8 cellular contexts compared by ENCODE assay signal in genomic region chr17:80441133-80441578, GRCh38. TPM values are rescaled to one million over a fixed set of nuclear protein-coding genes. Genes with fewer than 3 reads are reported as not detected.
DNase-seq lines count a peak whose midpoint lies in the region; ATAC-seq and TF ChIP-seq lines count a peak whose summit lies in the region.
"Had no signal": no experiment of that assay in that cellular context is flagged by ENCODE, and none has a peak within 500 bp of the region (broad histone marks: within the 10 kb centered on the region; RNA-seq: fewer than 3 reads in every experiment).

No MANE protein-coding gene starts in this region.

- no peak for TF ChIP-seq CTCF in HCT116 (IDR thresholded peaks at IDR 0.05 in 2 of 3, conservative IDR thresholded peaks at IDR 0.05 in 1 of 3; ENCODE audit: borderline replicate concordance in 1 of 3, insufficient read depth in 1 of 3, low read depth in 2 of 3, low read length in 2 of 3)

- no TSS peak for BruUV-seq in HCT116 (replicated peaks; lab: Mats Ljungman, UMichigan)

- H3K4me1 Mint-ChIP-seq in activated naive CD4-positive, alpha-beta T cell treated with anti-CD3 and anti-CD28 coated beads for 36 hours (ENCODE audit: low read depth): no peaks in the 10 kb centered on the region

- H3K4me1 ChIP-seq in HCT116 (ENCODE audit: control insufficient read depth in 1 of 2, insufficient read depth in 2 of 2, low read length in 2 of 2): no peaks in the 10 kb centered on the region

- POLR2A ChIA-PET in HCT116 (lab: Charles Lee): no interaction called here

- no peaks in the 10 kb centered on the region for H3K9me3 ChIP-seq in HCT116 (ENCODE audit: control insufficient read depth in 1 of 2, insufficient read depth in 1 of 2, low read depth in 1 of 2, low read length in 2 of 2)
- H3K9me3 ChIP-seq: thoracic aorta had no signal

- H3K27ac ChIP-seq in HCT116 (ENCODE audit: low read depth, low read length): no peak overlapping the region
- H3K27ac ChIP-seq: thoracic aorta had no signal

- ATAC-seq in HCT116: peak; percentile 68
- ATAC-seq in HG03469 (IDR thresholded peaks at IDR 0.05; ENCODE audit: unreplicated experiment): no peak

- H3K4me2 ChIP-seq in HCT116 (ENCODE audit: low read length): no peak overlapping the region

- H3K36me3 ChIP-seq in HCT116 (ENCODE audit: control insufficient read depth in 1 of 2, insufficient read depth in 2 of 2, low read length in 2 of 2): no peaks in the 10 kb centered on the region
- H3K36me3 ChIP-seq: thoracic aorta had no signal

- H3K36me3 Mint-ChIP-seq in activated naive CD4-positive, alpha-beta T cell treated with anti-CD3 and anti-CD28 coated beads for 36 hours (ENCODE audit: low read depth): no peaks in the 10 kb centered on the region

- intact Hi-C loops in HCT116 (cut with micrococcal nuclease): no loop called here
- intact Hi-C loops in activated naive CD4-positive, alpha-beta T cell treated with anti-CD3 and anti-CD28 coated beads for 36 hours (cut with micrococcal nuclease): loop anchor here (1.0 kb wide), 1 partner anchor 13 kb away; no protein-coding TSS in a partner anchor

- CTCF ChIA-PET in HCT116 (lab: Charles Lee): no interaction called here
- CTCF ChIA-PET in activated naive CD4-positive, alpha-beta T cell treated with anti-CD3 and anti-CD28 coated beads for 36 hours (lab: Charles Lee): interaction anchor here (1.6 kb wide), 1 partner anchor 530 kb away, joined by 3 read pairs; no protein-coding TSS in a partner anchor

- no peak overlapping the region for H3K4me3 Mint-ChIP-seq in activated naive CD4-positive, alpha-beta T cell treated with anti-CD3 and anti-CD28 coated beads for 36 hours

- H3K9ac ChIP-seq in HCT116 (ENCODE audit: low read length): no peak overlapping the region

- no peak for TF ChIP-seq POLR2A in HCT116 (IDR thresholded peaks at IDR 0.05; ENCODE audit: borderline replicate concordance, extremely low read depth, insufficient read depth, insufficient read length)

- H3K9me2 ChIP-seq in HCT116 (ENCODE audit: insufficient read depth): no peaks in the 10 kb centered on the region

- DNase-seq in HCT116 (ENCODE audit: low read depth, low spot score): no peak
- DNase-seq in RKO (ENCODE audit: low spot score): peak; percentile 49
- DNase-seq in activated naive CD4-positive, alpha-beta T cell treated with anti-CD3 and anti-CD28 coated beads for 36 hours: peak; percentile 66
- DNase-seq in lung microvascular endothelial cell (ENCODE audit: low read depth in 2 of 2): peak; percentile 44 to 66
- no peak for DNase-seq in NCI-H2196 (lab: John Stamatoyannopoulos, UW; ENCODE audit: unreplicated experiment)
- no peak for DNase-seq in NCI-H1092 (lab: John Stamatoyannopoulos, UW)

- RAD21 ChIA-PET in HCT116 (lab: Charles Lee; ENCODE audit: low non-redundant PET in 1 of 2, low total read pairs in 2 of 2, uncharacterized antibody in 2 of 2, unreplicated experiment in 2 of 2): no interaction called here

- no peaks in the 10 kb centered on the region for H3K27me3 Mint-ChIP-seq in activated naive CD4-positive, alpha-beta T cell treated with anti-CD3 and anti-CD28 coated beads for 36 hours (ENCODE audit: low read depth)

- TF ChIP-seq RAD21 in HCT116 (IDR thresholded peaks at IDR 0.05; ENCODE audit: low read depth): no peak

- H3K27ac Mint-ChIP-seq in activated naive CD4-positive, alpha-beta T cell treated with anti-CD3 and anti-CD28 coated beads for 36 hours: no peak overlapping the region

- no peaks in the 10 kb centered on the region for H3K9me3 Mint-ChIP-seq in activated naive CD4-positive, alpha-beta T cell treated with anti-CD3 and anti-CD28 coated beads for 36 hours

- no peaks in the 10 kb centered on the region for H3K79me2 ChIP-seq in HCT116 (ENCODE audit: insufficient read depth, low read length)

- no peaks in the 10 kb centered on the region for H4K20me1 ChIP-seq in HCT116 (ENCODE audit: insufficient read depth)

- H2AFZ ChIP-seq in HCT116 (ENCODE audit: low read depth, low read length, poor library complexity, severe bottlenecking): no peak overlapping the region

- H3K4me3 ChIP-seq in HCT116 (replicated peaks in 1 of 2; ENCODE audit: low read depth in 1 of 2, low read length in 2 of 2): no peak overlapping the region
- H3K4me3 ChIP-seq: thoracic aorta had no signal

- peaks cover 6% of the 10 kb centered on the region; the same call in 1 of the 2 replicates for H3K27me3 ChIP-seq in HCT116 (ENCODE audit: insufficient read depth, low read length)

TF ChIP-seq in HCT116, 20 proteins besides CTCF, POLR2A, EP300 and RAD21:
- TF ChIP-seq MAX (IDR thresholded peaks at IDR 0.05): no peak
- peak; percentile 97 for TF ChIP-seq REST (IDR thresholded peaks at IDR 0.05; ENCODE audit: low read depth)

RNA-seq across cellular contexts. Expression of gene ENDOV, which starts 26.2 kb away (rescaled TPM):
- total RNA-seq in HCT116 (2021; ENCODE audit: unreplicated experiment): 45.6 TPM
- 38.0 and 42.4 TPM in 2 replicates for polyA plus RNA-seq in HCT116 (2012)
- 10 to 100 TPM in 1 of 2 experiments, 1 to 10 TPM in 1; 9.0 to 11.7 TPM for total RNA-seq in activated naive CD4-positive, alpha-beta T cell treated with anti-CD3 and anti-CD28 coated beads for 36 hours
- total RNA-seq in lung microvascular endothelial cell: 13.1 and 15.3 TPM in 2 replicates

RNA-seq across cellular contexts. Expression of gene NPTX1, which starts 35.3 kb away (rescaled TPM):
- total RNA-seq in HCT116 (2021; ENCODE audit: unreplicated experiment) (0.15 TPM), lung microvascular endothelial cell (under 0.01 TPM in 2 replicates)
- not detected in 2 replicates for polyA plus RNA-seq in HCT116 (2012)
- 10 to 100 TPM; 10.4 to 10.7 TPM for total RNA-seq in activated naive CD4-positive, alpha-beta T cell treated with anti-CD3 and anti-CD28 coated beads for 36 hours

Comparison
In these comparisons a context has a peak if more than half of its experiments do, and no peak if none do; other contexts are left out.
1. DNase-seq: peak in RKO (single experiment), activated naive CD4-positive, alpha-beta T cell treated with anti-CD3 and anti-CD28 coated beads for 36 hours (single experiment) and lung microvascular endothelial cell (2 of 2); none in HCT116 (single experiment), NCI-H2196 (single experiment) and NCI-H1092 (single experiment).